ENCODE assay signal across 1 cellular context in genomic region chr7:119665791-119666190, GRCh38.
TF ChIP-seq lines count a peak whose summit lies in the region.

No MANE protein-coding gene starts in this region.

TF ChIP-seq in IMR-90, 13 proteins besides CTCF, POLR2A, EP300 and RAD21:
- no peak for TF ChIP-seq FOS (IDR thresholded peaks at IDR 0.05; ENCODE audit: low read depth, low read length)
